In genomic region chr13:94339116-94339687, GRCh38 we compare ENCODE assay signal across 22 cellular contexts.
"Had no signal": no experiment of that assay in that cellular context is flagged by ENCODE, and none has a peak within 500 bp of the region (broad histone marks: within the 10 kb centered on the region; RNA-seq: fewer than 3 reads in every experiment).

No MANE protein-coding gene starts in this region.

- ATAC-seq: left lung; natural killer cell treated with Interleukin-12 subunit alpha and Interleukin-12 subunit beta and Interleukin-15 and Interleukin-18, amount 100 ng/mL, for 72 hours; stimulated activated memory B cell treated with anti-CD40 and anti-IgM and Interleukin-4, amounts not matched to agents 10 μg/mL and 1 μg/mL and 100 μg/mL, for 72 hours; stimulated activated naive CD8-positive, alpha-beta T cell treated with anti-CD3 and anti-CD28 coated beads, Interleukin-15, amount 100 ng/mL, for 72 hours had no signal

- H3K4me3 ChIP-seq: left lung, lung, ovary, sigmoid colon, spleen, tibial nerve, uterus had no signal

- DNase-seq: hypothalamus; immature natural killer cell; left lung; mesendoderm; naive B cell; retina; right cardiac atrium; sigmoid colon; small intestine; spleen; stimulated activated CD4-positive, alpha-beta T cell treated with anti-CD3 and anti-CD28 coated beads, Interleukin-2, amount 100 ng/mL, for 48 hours; stimulated activated CD4-positive, alpha-beta T cell treated with anti-CD3 and anti-CD28 coated beads, Interleukin-4, amount 100 ng/mL, for 4 hours; stimulated activated CD8-positive, alpha-beta memory T cell treated with anti-CD3 and anti-CD28 coated beads, Interleukin-4, amount 100 ng/mL, for 48 hours; stimulated activated naive CD4-positive, alpha-beta T cell treated with Interleukin-2 at 50 U/mL for 16 hours; stimulated activated naive CD8-positive, alpha-beta T cell treated with anti-CD3 and anti-CD28 coated beads, Interleukin-15, amount 100 ng/mL, for 72 hours; substantia nigra had no signal
